8 cellular contexts compared by ENCODE assay signal in genomic region chr5:77935516-77936364, GRCh38.
DNase-seq lines count a peak whose midpoint lies in the region; ATAC-seq and TF ChIP-seq lines count a peak whose summit lies in the region.

No MANE protein-coding gene starts in this region.

- no peaks in the 10 kb centered on the region for H3K4me1 ChIP-seq in naive thymus-derived CD4-positive, alpha-beta T cell (ENCODE audit: control insufficient read depth in 2 of 2, insufficient read depth in 2 of 2, low read length in 2 of 2)
- no peaks in the 10 kb centered on the region for H3K4me1 ChIP-seq in sigmoid colon

- ATAC-seq in GM18909 (IDR thresholded peaks at IDR 0.05; ENCODE audit: poor library complexity, unreplicated experiment) (peak; percentile 60), HG03103 (IDR thresholded peaks at IDR 0.05; ENCODE audit: low read depth, unreplicated experiment) (peak; percentile 48), HG02870 (IDR thresholded peaks at IDR 0.05; ENCODE audit: unreplicated experiment) (no peak)
- peak; percentile 80 for ATAC-seq in naive thymus-derived CD4-positive, alpha-beta T cell

- peak overlapping the region; percentile 43 for H3K27ac Mint-ChIP-seq in T-helper 1 cell treated with Interleukin-12 subunit alpha and Interleukin-12 subunit beta and Interleukin-4 antibody, amounts not matched to agents 30 μg/mL and 1 μg/mL, for 36 hours
- peak overlapping the region in 6 of 9 donors; percentile 13 to 65 (median 42) for H3K27ac Mint-ChIP-seq in naive thymus-derived CD4-positive, alpha-beta T cell

- no peaks in the 10 kb centered on the region for H3K9me3 ChIP-seq in naive thymus-derived CD4-positive, alpha-beta T cell (ENCODE audit: control insufficient read depth in 2 of 3, low read length in 3 of 3)
- no peaks in the 10 kb centered on the region for H3K9me3 ChIP-seq in sigmoid colon

- DNase-seq in naive thymus-derived CD4-positive, alpha-beta T cell = peak in 6 of 9 donors; percentile 11 to 50 (median 34)
- DNase-seq in sigmoid colon = no peak
- no peak for DNase-seq in NCI-H524 treated with DMSO at 0.1 percent for 48 hours (lab: John Stamatoyannopoulos, UW)
- no peak for DNase-seq in NCI-H510A (lab: John Stamatoyannopoulos, UW)

- peaks cover 1% of the 10 kb centered on the region for H3K36me3 Mint-ChIP-seq in T-helper 1 cell treated with Interleukin-12 subunit alpha and Interleukin-12 subunit beta and Interleukin-4 antibody, amounts not matched to agents 30 μg/mL and 1 μg/mL, for 36 hours (ENCODE audit: low read depth)
- no peaks in the 10 kb centered on the region for H3K36me3 Mint-ChIP-seq in naive thymus-derived CD4-positive, alpha-beta T cell

- H3K36me3 ChIP-seq in naive thymus-derived CD4-positive, alpha-beta T cell (ENCODE audit: control insufficient read depth in 2 of 3, insufficient read depth in 3 of 3, low read length in 3 of 3) = no peaks in the 10 kb centered on the region
- no peaks in the 10 kb centered on the region for H3K36me3 ChIP-seq in sigmoid colon

- H3K4me3 Mint-ChIP-seq in T-helper 1 cell treated with Interleukin-12 subunit alpha and Interleukin-12 subunit beta and Interleukin-4 antibody, amounts not matched to agents 30 μg/mL and 1 μg/mL, for 36 hours = peak overlapping the region; percentile 3
- peak overlapping the region in 5 of 10 donors; percentile 4 to 41 (median 27) for H3K4me3 Mint-ChIP-seq in naive thymus-derived CD4-positive, alpha-beta T cell

- no peaks in the 10 kb centered on the region for H3K27me3 ChIP-seq in naive thymus-derived CD4-positive, alpha-beta T cell (ENCODE audit: control insufficient read depth in 2 of 2, insufficient read depth in 2 of 2, low read length in 2 of 2)
- no peaks in the 10 kb centered on the region for H3K27me3 ChIP-seq in sigmoid colon

- no peak for TF ChIP-seq POLR2A in sigmoid colon (IDR thresholded peaks at IDR 0.05)

- POLR2A ChIA-PET in naive thymus-derived CD4-positive, alpha-beta T cell (lab: Charles Lee) = no interaction called here

- 67 to 78% methylated on average over 11 of the region's 11 CpGs for WGBS in sigmoid colon, 2 donors

- no peak for TF ChIP-seq CTCF in sigmoid colon (IDR thresholded peaks at IDR 0.05)

- peaks cover 2% of the 10 kb centered on the region for H3K9me3 Mint-ChIP-seq in T-helper 1 cell treated with Interleukin-12 subunit alpha and Interleukin-12 subunit beta and Interleukin-4 antibody, amounts not matched to agents 30 μg/mL and 1 μg/mL, for 36 hours
- H3K9me3 Mint-ChIP-seq in naive thymus-derived CD4-positive, alpha-beta T cell = peaks cover 0 to 9% (median 3%) of the 10 kb centered on the region in 11 donors

- H3K27ac ChIP-seq in naive thymus-derived CD4-positive, alpha-beta T cell (ENCODE audit: low read depth, low read length) = no peak overlapping the region
- no peak overlapping the region for H3K27ac ChIP-seq in sigmoid colon

- intact Hi-C loops in naive thymus-derived CD4-positive, alpha-beta T cell (cut with micrococcal nuclease) = no loop called here
- intact Hi-C loops in sigmoid colon (cut with DNase I) = no loop called here

- TF ChIP-seq EP300 in sigmoid colon (IDR thresholded peaks at IDR 0.05) = no peak

- no peak overlapping the region for H3K4me3 ChIP-seq in naive thymus-derived CD4-positive, alpha-beta T cell (ENCODE audit: low read length)
- no peak overlapping the region for H3K4me3 ChIP-seq in sigmoid colon

- H3K4me1 Mint-ChIP-seq in T-helper 1 cell treated with Interleukin-12 subunit alpha and Interleukin-12 subunit beta and Interleukin-4 antibody, amounts not matched to agents 30 μg/mL and 1 μg/mL, for 36 hours (ENCODE audit: low read depth) = peaks cover 16% of the 10 kb centered on the region
- peaks cover 0 to 22% (median 13%) of the 10 kb centered on the region in 7 donors for H3K4me1 Mint-ChIP-seq in naive thymus-derived CD4-positive, alpha-beta T cell

- H3K27me3 Mint-ChIP-seq in T-helper 1 cell treated with Interleukin-12 subunit alpha and Interleukin-12 subunit beta and Interleukin-4 antibody, amounts not matched to agents 30 μg/mL and 1 μg/mL, for 36 hours (ENCODE audit: low read depth) = peaks cover under 1% of the 10 kb centered on the region
- H3K27me3 Mint-ChIP-seq in naive thymus-derived CD4-positive, alpha-beta T cell = peaks cover 10 to 27% (median 23%) of the 10 kb centered on the region in 5 donors

- CTCF ChIA-PET in naive thymus-derived CD4-positive, alpha-beta T cell (lab: Charles Lee) = no interaction called here

Comparison
In these comparisons a context has a peak if more than half of its experiments do, and no peak if none do; other contexts are left out.
1. DNase-seq: peak in naive thymus-derived CD4-positive, alpha-beta T cell (6 of 9); none in sigmoid colon (single experiment), NCI-H524 treated with DMSO at 0.1 percent for 48 hours (single experiment) and NCI-H510A (single experiment).